Comparison of ENCODE assay signal across 1 cellular context in the genomic region with DNA sequence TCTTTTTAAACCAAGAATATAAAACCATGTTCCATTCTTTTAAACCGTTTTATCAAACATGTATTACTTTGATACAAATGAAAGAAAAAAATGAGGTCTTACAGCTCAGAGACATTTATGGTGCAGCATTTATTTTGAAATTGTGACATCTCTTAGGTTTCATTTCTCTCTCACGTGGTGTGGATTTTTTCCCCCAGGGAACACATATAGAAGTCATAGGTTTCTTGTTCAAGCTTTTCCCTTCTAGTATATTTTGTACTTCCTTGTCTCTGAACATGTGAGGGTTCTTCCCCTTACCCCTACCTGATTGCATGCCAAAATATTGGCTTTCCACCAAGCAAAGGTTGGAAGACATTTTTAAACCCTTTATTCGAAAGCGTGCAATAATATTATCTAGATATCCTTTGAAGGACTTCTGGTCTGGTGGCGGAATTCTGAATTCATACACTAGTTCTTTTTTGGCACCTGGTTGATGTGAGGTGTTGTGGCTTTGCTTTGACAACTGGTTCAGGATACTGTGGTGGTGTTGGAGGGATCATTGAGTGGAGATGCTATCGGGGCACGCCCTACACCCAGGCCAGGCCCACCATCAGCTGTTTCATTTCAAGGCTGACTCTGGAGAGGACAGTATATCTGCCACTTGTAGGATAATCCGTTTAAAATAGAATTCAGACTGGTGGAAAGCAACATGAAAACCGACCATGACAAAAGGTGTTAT.
TF ChIP-seq lines count a peak whose summit lies in the region.

No MANE protein-coding gene starts in this region.

TF ChIP-seq in IMR-90, 13 proteins besides CTCF, POLR2A, EP300 and RAD21:
- TF ChIP-seq RCOR1 (IDR thresholded peaks at IDR 0.05; ENCODE audit: insufficient replicate concordance, low read length) (no peak), MAFK (IDR thresholded peaks at IDR 0.05; ENCODE audit: low read depth, low read length) (no peak), NFE2L2 (IDR thresholded peaks at IDR 0.05; ENCODE audit: low read depth, low read length) (no peak), SMC3 (IDR thresholded peaks at IDR 0.05; ENCODE audit: low read depth, low read length) (no peak), CEBPB (IDR thresholded peaks at IDR 0.05; ENCODE audit: low read depth, low read length) (no peak), RFX5 (IDR thresholded peaks at IDR 0.05; ENCODE audit: low read depth, low read length) (no peak), MAZ (IDR thresholded peaks at IDR 0.05; ENCODE audit: borderline replicate concordance, low read depth, low read length) (no peak), BHLHE40 (IDR thresholded peaks at IDR 0.05; ENCODE audit: low read depth, low read length) (no peak), CHD1 (IDR thresholded peaks at IDR 0.05; ENCODE audit: low read depth, low read length) (no peak), USF2 (IDR thresholded peaks at IDR 0.05; ENCODE audit: low read depth, low read length) (no peak), MXI1 (IDR thresholded peaks at IDR 0.05; ENCODE audit: borderline replicate concordance, low read depth, low read length) (no peak), FOS (IDR thresholded peaks at IDR 0.05; ENCODE audit: low read depth, low read length) (no peak)
- TF ChIP-seq, protein P1, sequence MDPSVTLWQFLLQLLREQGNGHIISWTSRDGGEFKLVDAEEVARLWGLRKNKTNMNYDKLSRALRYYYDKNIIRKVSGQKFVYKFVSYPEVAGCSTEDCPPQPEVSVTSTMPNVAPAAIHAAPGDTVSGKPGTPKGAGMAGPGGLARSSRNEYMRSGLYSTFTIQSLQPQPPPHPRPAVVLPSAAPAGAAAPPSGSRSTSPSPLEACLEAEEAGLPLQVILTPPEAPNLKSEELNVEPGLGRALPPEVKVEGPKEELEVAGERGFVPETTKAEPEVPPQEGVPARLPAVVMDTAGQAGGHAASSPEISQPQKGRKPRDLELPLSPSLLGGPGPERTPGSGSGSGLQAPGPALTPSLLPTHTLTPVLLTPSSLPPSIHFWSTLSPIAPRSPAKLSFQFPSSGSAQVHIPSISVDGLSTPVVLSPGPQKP (IDR thresholded peaks at IDR 0.05; ENCODE audit: borderline replicate concordance, low read depth, low read length) = no peak
